20 cellular contexts compared by ENCODE assay signal in the genomic region with DNA sequence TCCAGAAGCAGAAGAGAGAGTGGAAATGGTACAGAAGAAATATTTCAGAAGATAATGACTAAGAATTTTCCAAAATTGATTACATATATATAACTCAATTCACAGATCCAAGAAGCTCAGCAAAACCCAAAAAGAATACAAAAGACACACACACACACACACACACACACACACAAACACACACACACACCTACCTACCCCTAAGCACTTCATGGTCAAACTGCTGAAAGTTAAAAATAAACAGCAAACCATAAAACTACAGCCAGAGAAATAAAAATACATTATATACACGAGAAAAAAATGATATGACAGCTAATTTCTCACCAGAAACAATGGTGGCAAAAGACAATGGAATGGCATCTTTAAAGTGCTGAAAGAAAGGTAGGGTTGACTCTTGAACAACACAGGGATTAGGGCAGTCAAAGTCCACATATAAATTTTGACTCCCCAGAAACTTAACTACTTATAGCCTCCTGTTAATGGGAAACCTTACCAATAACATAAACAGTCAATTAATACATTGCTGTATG. TPM values are rescaled to one million over a fixed set of nuclear protein-coding genes. Genes with fewer than 3 reads are reported as not detected.
DNase-seq lines count a peak whose midpoint lies in the region; ATAC-seq, FAIRE-seq and TF ChIP-seq lines count a peak whose summit lies in the region.
"Had no signal": no experiment of that assay in that cellular context is flagged by ENCODE, and none has a peak within 500 bp of the region (broad histone marks: within the 10 kb centered on the region; RNA-seq: fewer than 3 reads in every experiment).

No MANE protein-coding gene starts in this region.

- H3K4me3 Mint-ChIP-seq in WTC11, result no peak overlapping the region
- H3K4me3 Mint-ChIP-seq: CD4-positive, CD25-positive, alpha-beta regulatory T cell; CD8-positive, alpha-beta memory T cell had no signal

- H3K9me3 Mint-ChIP-seq in WTC11, result peaks cover 20% of the 10 kb centered on the region

- H3K4me1 Mint-ChIP-seq in WTC11, result no peaks in the 10 kb centered on the region
- H3K4me1 Mint-ChIP-seq: CD8-positive, alpha-beta memory T cell had no signal

- intact Hi-C loops in HepG2 (cut with micrococcal nuclease; ENCODE audit: unreplicated experiment) (no loop called here), right lobe of liver (cut with DNase I) (no loop called here)

- no peak for TF ChIP-seq CTCF in HepG2 (CRISPR knock-in tag; IDR thresholded peaks at IDR 0.05)
- no peak for TF ChIP-seq CTCF in right lobe of liver (IDR thresholded peaks at IDR 0.05)
- no peak for TF ChIP-seq CTCF in WTC11 (IDR thresholded peaks at IDR 0.05)

- H3K4me1 ChIP-seq in HepG2 (ENCODE audit: insufficient read depth, low read length) (no peaks in the 10 kb centered on the region), right lobe of liver (no peaks in the 10 kb centered on the region)
- H3K4me1 ChIP-seq in effector memory CD4-positive, alpha-beta T cell (ENCODE audit: control insufficient read depth, insufficient read depth, low read length, poor library complexity, severe bottlenecking), result no peaks in the 10 kb centered on the region
- H3K4me1 ChIP-seq: BE2C had no signal

- no peak for DNase-seq in HepG2 (ENCODE audit: low spot score)
- DNase-seq in right lobe of liver, result no peak
- DNase-seq in KBM-7, result peak; percentile 8
- DNase-seq in WTC11 (ENCODE audit: low spot score), result no peak
- DNase-seq in NCI-H2171 treated with DMSO at 0.1 percent for 48 hours (lab: John Stamatoyannopoulos, UW), result no peak
- no peak for DNase-seq in activated CD4-positive, alpha-beta T cell treated with anti-CD3 and anti-CD28 coated beads, Interleukin-2, amount 50 U/mL, for 4 hours
- DNase-seq in effector memory CD4-positive, alpha-beta T cell, result no peak
- DNase-seq: BE2C; C1 segment of cervical spinal cord; CD4-positive, CD25-positive, alpha-beta regulatory T cell; CD8-positive, alpha-beta memory T cell; COR-L47; DMS 273 treated with DMSO at 0.1 percent for 48 hours; DMS53; DND-41; EL; GOT3; H7; KG1 had no signal

- no peak for TF ChIP-seq RAD21 in HepG2 (CRISPR knock-in tag; IDR thresholded peaks at IDR 0.05)

- TF ChIP-seq POLR2A in HepG2 (IDR thresholded peaks at IDR 0.05; ENCODE audit: insufficient read depth in 1 of 2, low read depth in 2 of 2, low read length in 2 of 2) (no peak), right lobe of liver (IDR thresholded peaks at IDR 0.05) (no peak)

- no peak overlapping the region for H3K27ac Mint-ChIP-seq in WTC11
- H3K27ac Mint-ChIP-seq: CD4-positive, CD25-positive, alpha-beta regulatory T cell; CD8-positive, alpha-beta memory T cell had no signal

- no peaks in the 10 kb centered on the region for H4K20me1 ChIP-seq in HepG2 (ENCODE audit: insufficient read depth, low read length)

- in situ Hi-C loops in HepG2 (cut with HindIII; ENCODE audit: extremely low pct_ligation_motif_present, low pct_unique_long_range_greater_than_20kb), result no loop called here
- in situ Hi-C loops in KBM-7 (cut with MboI; ENCODE audit: low pct_unique_long_range_greater_than_20kb, low sequenced_read_pairs), result no loop called here

- WGBS in HepG2 (ENCODE audit: low lambda C conversion rate), result 97% methylated on average over 1 of the region's 1 CpG
- 100% methylated on average over 1 of the region's 1 CpG for WGBS in right lobe of liver (ENCODE audit: insufficient coverage, low coverage, low lambda C conversion rate, missing lambda C conversion rate)

- H3K36me3 ChIP-seq in HepG2 (replicated peaks in 1 of 2; ENCODE audit: control insufficient read depth in 1 of 2, insufficient read depth in 2 of 2, low read length in 2 of 2) (peaks cover 0 to 11% of the 10 kb centered on the region in 2 experiments; a peak in 3 of 5 replicates), right lobe of liver (no peaks in the 10 kb centered on the region)
- H3K36me3 ChIP-seq in effector memory CD4-positive, alpha-beta T cell (ENCODE audit: control insufficient read depth, insufficient read depth, low read length), result no peaks in the 10 kb centered on the region

- no TSS peak for BruUV-seq in HepG2 (replicated peaks; lab: Mats Ljungman, UMichigan)

- no peak overlapping the region for H2AFZ ChIP-seq in HepG2 (ENCODE audit: low read length)

- no peaks in the 10 kb centered on the region for H3K79me2 ChIP-seq in HepG2 (ENCODE audit: insufficient read depth, low read length)

- no peaks in the 10 kb centered on the region for H3K27me3 Mint-ChIP-seq in WTC11 (ENCODE audit: low read depth)
- H3K27me3 Mint-ChIP-seq: CD4-positive, CD25-positive, alpha-beta regulatory T cell had no signal

- H3K4me2 ChIP-seq in HepG2 (ENCODE audit: low read depth, low read length), result no peak overlapping the region

- no peak overlapping the region for H3K9ac ChIP-seq in HepG2 (ENCODE audit: insufficient read depth, low read depth, low read length)

- no peak overlapping the region for H3K27ac ChIP-seq in HepG2 (ENCODE audit: extremely low read length, insufficient read depth, low read length)
- no peak overlapping the region for H3K27ac ChIP-seq in right lobe of liver
- no peak overlapping the region for H3K27ac ChIP-seq in effector memory CD4-positive, alpha-beta T cell (ENCODE audit: insufficient read depth, low read length, poor library complexity, severe bottlenecking)

- H3K27me3 ChIP-seq in HepG2 (ENCODE audit: control insufficient read depth in 1 of 2, insufficient read depth in 2 of 2, low read length in 2 of 2) (no peaks in the 10 kb centered on the region), right lobe of liver (no peaks in the 10 kb centered on the region)
- H3K27me3 ChIP-seq in effector memory CD4-positive, alpha-beta T cell (replicated peaks; ENCODE audit: control insufficient read depth, insufficient read depth, low read length, poor library complexity, severe bottlenecking), result no peaks in the 10 kb centered on the region
- H3K27me3 ChIP-seq: BE2C had no signal

- CTCF ChIA-PET in HepG2 (lab: Yijun Ruan, JAX; ENCODE audit: low intra/inter-chr PET ratio, low total read pairs), result no interaction called here
- CTCF ChIA-PET in WTC11 (lab: Charles Lee), result no interaction called here

- POLR2A ChIA-PET in HepG2 (lab: Yijun Ruan, JAX) (no interaction called here), WTC11 (lab: Charles Lee) (no interaction called here)

- no peak overlapping the region for H3K4me3 ChIP-seq in HepG2 (replicated peaks in 1 of 3; ENCODE audit: insufficient read depth in 1 of 3, low read depth in 2 of 3, low read length in 3 of 3)
- H3K4me3 ChIP-seq in right lobe of liver, result no peak overlapping the region
- no peak overlapping the region for H3K4me3 ChIP-seq in effector memory CD4-positive, alpha-beta T cell (ENCODE audit: insufficient read depth, low read depth, low read length, poor library complexity, severe bottlenecking)

- H3K9me3 ChIP-seq in HepG2 (ENCODE audit: low read length) (peaks cover 11% of the 10 kb centered on the region; the same call in 1 of the 2 replicates), right lobe of liver (peaks cover 0 to 3% (median 0%) of the 10 kb centered on the region in 4 donors)
- H3K9me3 ChIP-seq in effector memory CD4-positive, alpha-beta T cell (ENCODE audit: control insufficient read depth, low read length), result no peaks in the 10 kb centered on the region
- H3K9me3 ChIP-seq: BE2C had no signal

- TF ChIP-seq EP300 in HepG2 (IDR thresholded peaks at IDR 0.05; ENCODE audit: low read depth in 2 of 2, low read length in 2 of 2), result no peak
- TF ChIP-seq EP300 in HepG2 (CRISPR knock-in tag; IDR thresholded peaks at IDR 0.05; ENCODE audit: borderline replicate concordance), result no peak

- ATAC-seq in HepG2 (no peak), right lobe of liver (no peak), WTC11 (no peak)
- ATAC-seq: HCT116 had no signal

- no peak for FAIRE-seq in HepG2 (lab: Jason Lieb, UNC)

- H3K36me3 Mint-ChIP-seq in WTC11, result peaks cover 30% of the 10 kb centered on the region
- H3K36me3 Mint-ChIP-seq: CD4-positive, CD25-positive, alpha-beta regulatory T cell had no signal

TF ChIP-seq in HepG2, 621 proteins besides CTCF, POLR2A, EP300 and RAD21:
- TF ChIP-seq ZNF891 (CRISPR knock-in tag; IDR thresholded peaks at IDR 0.05) (no peak), ZNF317 (CRISPR knock-in tag; IDR thresholded peaks at IDR 0.05) (peak; percentile 98)

TF ChIP-seq in WTC11, 78 proteins besides CTCF, POLR2A, EP300 and RAD21 (continues in another document):
- TF ChIP-seq NR3C1 (CRISPR knock-in tag; conservative IDR thresholded peaks at IDR 0.05; ENCODE audit: low read depth), result no peak
- TF ChIP-seq ZNF219 (CRISPR knock-in tag; IDR thresholded peaks at IDR 0.05; ENCODE audit: borderline replicate concordance), result no peak
- peak; percentile 91 for TF ChIP-seq ZNF317 (CRISPR knock-in tag; IDR thresholded peaks at IDR 0.05; ENCODE audit: borderline replicate concordance, low read depth)

RNA-seq across cellular contexts. Expression of a gene that starts 49.2 kb away (rescaled TPM):
- total RNA-seq in HepG2 (2016; rRNA removed; fragmentation: Illumina TruSeq; extraction: Trizol), result 9.3 and 10.1 TPM in 2 replicates
- 4.9 and 5.1 TPM in 2 replicates for total RNA-seq in HepG2 (2016; cell fraction: cytosol; rRNA removed; fragmentation: Illumina TruSeq; extraction: Trizol; ENCODE audit: low read depth)
- total RNA-seq in HepG2 (2016; cell fraction: insoluble cytoplasmic fraction; rRNA removed; fragmentation: Illumina TruSeq; extraction: Trizol), result 8.1 and 9.9 TPM in 2 replicates
- total RNA-seq in HepG2 (2016; cell fraction: membrane; rRNA removed; fragmentation: Illumina TruSeq; extraction: Trizol), result 4.5 and 4.7 TPM in 2 replicates
- 23.4 and 24.9 TPM in 2 replicates for total RNA-seq in HepG2 (2016; cell fraction: nucleus; rRNA removed; fragmentation: Illumina TruSeq; extraction: Trizol)
- 1.9 and 4.0 TPM in 2 replicates for polyA plus RNA-seq in HepG2 (2011; rRNA removed)
- 1.8 and 2.1 TPM in 2 replicates for polyA plus RNA-seq in HepG2 (2011; cell fraction: cytosol; rRNA removed)
- 1.9 and 2.5 TPM in 2 replicates for polyA plus RNA-seq in HepG2 (2011; cell fraction: nucleus; rRNA removed)
- 2.1 and 5.3 TPM in 2 replicates for polyA plus RNA-seq in HepG2 (2012)
- polyA plus RNA-seq in HepG2 (2016; cell fraction: cytosol; fragmentation: Illumina TruSeq; extraction: Trizol; ENCODE audit: low read depth), result 0.70 and 0.77 TPM in 2 replicates
- polyA plus RNA-seq in HepG2 (2016; cell fraction: insoluble cytoplasmic fraction; fragmentation: Illumina TruSeq; extraction: Trizol; ENCODE audit: low read depth), result 11.9 and 13.0 TPM in 2 replicates
- 1.8 and 1.9 TPM in 2 replicates for polyA plus RNA-seq in HepG2 (2016; cell fraction: membrane; fragmentation: Illumina TruSeq; extraction: Trizol; ENCODE audit: low read depth)
- polyA plus RNA-seq in HepG2 (2016; cell fraction: nucleus; fragmentation: Illumina TruSeq; extraction: Trizol; ENCODE audit: insufficient read depth, low read depth), result 7.8 and 9.6 TPM in 2 replicates
- polyA minus RNA-seq in HepG2 (2011; rRNA and poly(A)+ RNA removed; ENCODE audit: low replicate concordance), result 10.6 and 37.8 TPM in 2 replicates
- 6.7 and 7.4 TPM in 2 replicates for polyA minus RNA-seq in HepG2 (2011; cell fraction: cytosol; rRNA and poly(A)+ RNA removed)
- 25.4 and 43.1 TPM in 2 replicates for polyA minus RNA-seq in HepG2 (2011; cell fraction: nucleus; rRNA and poly(A)+ RNA removed)
- 1 to 10 TPM in 1 of 6 experiments, under 1 TPM in 4, not detected in 1; 0.10 to 1.6 (median 0.93) TPM for total RNA-seq in right lobe of liver
- 20.6 to 27.6 TPM (median 21.0 TPM) in 3 replicates for total RNA-seq in WTC11 (2021)
